Comparison of ENCODE assay signal across 27 cellular contexts in genomic region chr18:21907451-21907850, GRCh38.
"Had no signal": no experiment of that assay in that cellular context is flagged by ENCODE, and none has a peak within 500 bp of the region (broad histone marks: within the 10 kb centered on the region; RNA-seq: fewer than 3 reads in every experiment).

No MANE protein-coding gene starts in this region.

- H3K36me3 ChIP-seq: neural progenitor cell, ovary, right lobe of liver, sigmoid colon, stomach, thoracic aorta, thyroid gland, tibial nerve, upper lobe of left lung, vagina had no signal

- DNase-seq: occipital lobe; ovary; posterior cingulate gyrus; psoas muscle; right cardiac atrium; right lobe of liver; sigmoid colon; small intestine; stimulated activated CD4-positive, alpha-beta T cell treated with anti-CD3 and anti-CD28 coated beads, Interleukin-15, amount 100 ng/mL, for 24 hours; stimulated activated CD4-positive, alpha-beta T cell treated with anti-CD3 and anti-CD28 coated beads, Interleukin-2, amount 100 ng/mL, for 24 hours; stimulated activated CD4-positive, alpha-beta T cell treated with anti-CD3 and anti-CD28 coated beads, Interleukin-2, amount 100 ng/mL, for 48 hours; stimulated activated CD4-positive, alpha-beta T cell treated with anti-CD3 and anti-CD28 coated beads, Interleukin-4, amount 100 ng/mL, for 24 hours; stimulated activated naive B cell treated with anti-CD40 and anti-IgM and Interleukin-4, amounts not matched to agents 10 μg/mL and 1 μg/mL and 100 μg/mL, for 72 hours; stimulated activated naive CD4-positive, alpha-beta T cell treated with Interleukin-2 at 50 U/mL for 16 hours; stomach; thyroid gland; trophoblast cell; upper lobe of left lung had no signal

- H3K4me1 ChIP-seq: parathyroid adenoma, psoas muscle, right lobe of liver, thyroid gland had no signal

- H3K27ac Mint-ChIP-seq: natural killer cell treated with Interleukin-12 subunit alpha and Interleukin-12 subunit beta and Interleukin-15 and Interleukin-18, amount 100 ng/mL, for 72 hours; neural progenitor cell; progenitor cell of endocrine pancreas; stimulated activated effector memory CD8-positive, alpha-beta T cell treated with anti-CD3 and anti-CD28 coated beads, Interleukin-12 subunit alpha, Interleukin-12 subunit beta, amount 100 ng/mL, for 72 hours; stimulated activated naive B cell treated with anti-CD40 and anti-IgM and Interleukin-4, amounts not matched to agents 10 μg/mL and 1 μg/mL and 100 μg/mL, for 72 hours; stimulated activated naive CD8-positive, alpha-beta T cell treated with anti-CD3 and anti-CD28 coated beads, Interleukin-15, Interleukin-2, amounts not matched to agents 100 ng/mL and 50 ng/mL, for 24 hours had no signal

- H3K27ac ChIP-seq: neural progenitor cell, ovary, parathyroid adenoma, psoas muscle, right lobe of liver, sigmoid colon, stomach, thoracic aorta, thyroid gland, tibial nerve, upper lobe of left lung, vagina had no signal

- ATAC-seq: natural killer cell treated with Interleukin-12 subunit alpha and Interleukin-12 subunit beta and Interleukin-15 and Interleukin-18, amount 100 ng/mL, for 72 hours; psoas muscle; right cardiac atrium; right lobe of liver; stimulated activated effector memory CD8-positive, alpha-beta T cell treated with anti-CD3 and anti-CD28 coated beads, Interleukin-12 subunit alpha, Interleukin-12 subunit beta, amount 100 ng/mL, for 72 hours; stimulated activated naive B cell treated with anti-CD40 and anti-IgM and Interleukin-4, amounts not matched to agents 10 μg/mL and 1 μg/mL and 100 μg/mL, for 72 hours had no signal

- H3K4me1 Mint-ChIP-seq: neural progenitor cell; stimulated activated effector memory CD8-positive, alpha-beta T cell treated with anti-CD3 and anti-CD28 coated beads, Interleukin-12 subunit alpha, Interleukin-12 subunit beta, amount 100 ng/mL, for 72 hours had no signal

- H3K4me3 ChIP-seq: neural progenitor cell, ovary, psoas muscle, right lobe of liver, sigmoid colon, stomach, thoracic aorta, thyroid gland, tibial nerve, upper lobe of left lung, vagina had no signal

- H3K36me3 Mint-ChIP-seq: natural killer cell treated with Interleukin-12 subunit alpha and Interleukin-12 subunit beta and Interleukin-15 and Interleukin-18, amount 100 ng/mL, for 72 hours; neural progenitor cell; stimulated activated effector memory CD8-positive, alpha-beta T cell treated with anti-CD3 and anti-CD28 coated beads, Interleukin-12 subunit alpha, Interleukin-12 subunit beta, amount 100 ng/mL, for 72 hours; stimulated activated naive B cell treated with anti-CD40 and anti-IgM and Interleukin-4, amounts not matched to agents 10 μg/mL and 1 μg/mL and 100 μg/mL, for 72 hours had no signal

- H3K9me3 Mint-ChIP-seq: natural killer cell treated with Interleukin-12 subunit alpha and Interleukin-12 subunit beta and Interleukin-15 and Interleukin-18, amount 100 ng/mL, for 72 hours; neural progenitor cell; stimulated activated effector memory CD8-positive, alpha-beta T cell treated with anti-CD3 and anti-CD28 coated beads, Interleukin-12 subunit alpha, Interleukin-12 subunit beta, amount 100 ng/mL, for 72 hours; stimulated activated naive B cell treated with anti-CD40 and anti-IgM and Interleukin-4, amounts not matched to agents 10 μg/mL and 1 μg/mL and 100 μg/mL, for 72 hours; stimulated activated naive CD8-positive, alpha-beta T cell treated with anti-CD3 and anti-CD28 coated beads, Interleukin-15, Interleukin-2, amounts not matched to agents 100 ng/mL and 50 ng/mL, for 24 hours had no signal

- H3K4me3 Mint-ChIP-seq: natural killer cell treated with Interleukin-12 subunit alpha and Interleukin-12 subunit beta and Interleukin-15 and Interleukin-18, amount 100 ng/mL, for 72 hours; neural progenitor cell; stimulated activated effector memory CD8-positive, alpha-beta T cell treated with anti-CD3 and anti-CD28 coated beads, Interleukin-12 subunit alpha, Interleukin-12 subunit beta, amount 100 ng/mL, for 72 hours; stimulated activated naive B cell treated with anti-CD40 and anti-IgM and Interleukin-4, amounts not matched to agents 10 μg/mL and 1 μg/mL and 100 μg/mL, for 72 hours; stimulated activated naive CD8-positive, alpha-beta T cell treated with anti-CD3 and anti-CD28 coated beads, Interleukin-15, Interleukin-2, amounts not matched to agents 100 ng/mL and 50 ng/mL, for 24 hours had no signal

- H3K9me3 ChIP-seq: ovary, psoas muscle, right lobe of liver, sigmoid colon, stomach, thoracic aorta, thyroid gland, tibial nerve, upper lobe of left lung, vagina had no signal

- H3K27me3 ChIP-seq: ovary, right lobe of liver, sigmoid colon, stomach, thyroid gland, tibial nerve, upper lobe of left lung, vagina had no signal
